In the genomic region with DNA sequence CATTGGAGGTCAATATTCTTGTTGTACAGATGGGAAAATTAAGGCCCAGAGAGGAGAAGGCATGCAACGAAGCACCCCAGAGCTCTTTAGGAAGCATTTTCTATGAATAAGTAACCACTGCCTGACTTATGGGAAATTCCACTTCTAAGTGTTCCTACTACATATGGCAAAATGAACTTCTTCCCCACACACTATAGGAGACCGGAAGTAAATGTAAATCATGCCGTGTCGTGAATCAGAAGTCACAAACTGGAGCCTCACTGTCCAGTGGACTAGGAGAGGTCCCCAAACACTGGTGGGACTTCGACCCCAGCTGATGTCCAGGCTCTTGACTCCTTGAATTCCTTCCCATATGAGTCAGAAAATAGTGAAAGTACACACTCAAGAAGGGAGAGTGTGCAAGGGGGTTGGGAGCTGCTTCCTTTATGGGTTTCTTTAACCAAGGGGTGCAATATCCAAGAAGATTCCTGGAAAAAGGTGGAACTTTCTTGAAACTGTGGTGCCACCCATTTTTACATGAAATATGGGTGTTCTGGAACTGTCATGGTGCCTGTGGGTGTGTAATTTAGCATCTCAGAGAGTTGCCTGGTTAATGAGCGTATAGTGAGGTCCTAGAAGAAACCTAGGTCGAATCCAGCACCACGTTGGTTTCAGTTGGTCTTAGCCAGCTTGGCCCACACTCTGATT, we compare ENCODE assay signal across 9 cellular contexts. TPM values are rescaled to one million over a fixed set of nuclear protein-coding genes. Genes with fewer than 3 reads are reported as not detected.
DNase-seq lines count a peak whose midpoint lies in the region; ATAC-seq, FAIRE-seq and TF ChIP-seq lines count a peak whose summit lies in the region.
"Had no signal": no experiment of that assay in that cellular context is flagged by ENCODE, and none has a peak within 500 bp of the region (broad histone marks: within the 10 kb centered on the region; RNA-seq: fewer than 3 reads in every experiment).

No MANE protein-coding gene starts in this region.

- intact Hi-C loops in activated T-helper 1 cell treated with anti-CD3 and anti-CD28 coated beads, Interleukin-12 subunit alpha, Interleukin-12 subunit beta, Interleukin-2, Interleukin-4 antibody, amounts not matched to agents 30 ng/mL and 10 ng/mL and 1 ng/mL, durations not matched to agents 14 hours and 24 hours and 36 hours (cut with micrococcal nuclease), result loop anchor here (1.0 to 5.0 kb wide), 2 partner anchors 9 to 89 kb away; no protein-coding TSS in a partner anchor

- H3K4me3 ChIP-seq in GM23338, result no peak overlapping the region
- no peak overlapping the region for H3K4me3 ChIP-seq in BE2C (ENCODE audit: low read depth, low read length)

- no peaks in the 10 kb centered on the region; the same call in 1 of the 2 replicates for H3K79me2 ChIP-seq in GM23338 (replicated peaks; ENCODE audit: insufficient read depth)

- H3K9me3 Mint-ChIP-seq in GM23338 (no peaks in the 10 kb centered on the region; the same call in 2 of the 3 replicates), nephron (no peaks in the 10 kb centered on the region)
- no peaks in the 10 kb centered on the region for H3K9me3 Mint-ChIP-seq in activated T-helper 1 cell treated with anti-CD3 and anti-CD28 coated beads, Interleukin-12 subunit alpha, Interleukin-12 subunit beta, Interleukin-2, Interleukin-4 antibody, amounts not matched to agents 30 ng/mL and 10 ng/mL and 1 ng/mL, durations not matched to agents 14 hours and 24 hours and 36 hours

- H3K4me2 ChIP-seq in GM23338, result 0 out of 2 replicates have a peak overlapping the region, but pooled peaks have one; percentile 71

- no peaks in the 10 kb centered on the region for H3K36me3 ChIP-seq in GM23338 (ENCODE audit: insufficient read depth)
- H3K36me3 ChIP-seq in BE2C, result no peaks in the 10 kb centered on the region

- H3K4me3 Mint-ChIP-seq in GM23338, result no peak overlapping the region; the same call in 2 of the 3 replicates
- peak overlapping the region; percentile 4 for H3K4me3 Mint-ChIP-seq in activated T-helper 1 cell treated with anti-CD3 and anti-CD28 coated beads, Interleukin-12 subunit alpha, Interleukin-12 subunit beta, Interleukin-2, Interleukin-4 antibody, amounts not matched to agents 30 ng/mL and 10 ng/mL and 1 ng/mL, durations not matched to agents 14 hours and 24 hours and 36 hours
- peak overlapping the region in 2 of 3 experiments; percentile 56 to 76 for H3K4me3 Mint-ChIP-seq in nephron

- no peaks in the 10 kb centered on the region for H3K9me3 ChIP-seq in BE2C

- no peak overlapping the region for H3K27ac ChIP-seq in GM23338 (ENCODE audit: low read depth)

- H3K36me3 Mint-ChIP-seq in GM23338 (ENCODE audit: low read depth) (peaks cover 12% of the 10 kb centered on the region), nephron (ENCODE audit: low read depth) (peaks cover 24% of the 10 kb centered on the region)
- H3K36me3 Mint-ChIP-seq in activated T-helper 1 cell treated with anti-CD3 and anti-CD28 coated beads, Interleukin-12 subunit alpha, Interleukin-12 subunit beta, Interleukin-2, Interleukin-4 antibody, amounts not matched to agents 30 ng/mL and 10 ng/mL and 1 ng/mL, durations not matched to agents 14 hours and 24 hours and 36 hours (ENCODE audit: low read depth), result no peaks in the 10 kb centered on the region

- peaks cover 9% of the 10 kb centered on the region; the same call in 1 of the 2 replicates for H3K9me2 ChIP-seq in GM23338 (ENCODE audit: insufficient read depth)

- DNase-seq in GM12892 (ENCODE audit: insufficient read length) (no peak), GM23338 (ENCODE audit: low spot score) (no peak), activated gamma-delta T cell treated with Interleukin-2 at 50 U/mL for 16 hours (no peak), NCI-H2029 (lab: John Stamatoyannopoulos, UW) (no peak), BE2C (no peak), anterior cingulate cortex (lab: John Stamatoyannopoulos, UW) (no peak)
- DNase-seq in activated T-helper 1 cell treated with anti-CD3 and anti-CD28 coated beads, Interleukin-12 subunit alpha, Interleukin-12 subunit beta, Interleukin-2, Interleukin-4 antibody, amounts not matched to agents 30 ng/mL and 10 ng/mL and 1 ng/mL, durations not matched to agents 14 hours and 24 hours and 36 hours (ENCODE audit: low spot score), result no peak
- DNase-seq: NCI-H526 had no signal

- no peak for ATAC-seq in GM23338

- H3K27me3 Mint-ChIP-seq in GM23338 (ENCODE audit: insufficient read depth, low read depth, poor library complexity), result peaks cover 28% of the 10 kb centered on the region
- H3K27me3 Mint-ChIP-seq in activated T-helper 1 cell treated with anti-CD3 and anti-CD28 coated beads, Interleukin-12 subunit alpha, Interleukin-12 subunit beta, Interleukin-2, Interleukin-4 antibody, amounts not matched to agents 30 ng/mL and 10 ng/mL and 1 ng/mL, durations not matched to agents 14 hours and 24 hours and 36 hours (ENCODE audit: insufficient read depth), result no peaks in the 10 kb centered on the region
- no peaks in the 10 kb centered on the region for H3K27me3 Mint-ChIP-seq in nephron (ENCODE audit: low read depth)

- no peaks in the 10 kb centered on the region for H4K20me1 ChIP-seq in GM23338 (replicated peaks; ENCODE audit: insufficient read depth)

- no peaks in the 10 kb centered on the region for H3K27me3 ChIP-seq in GM23338 (ENCODE audit: insufficient read depth)
- H3K27me3 ChIP-seq in BE2C, result no peaks in the 10 kb centered on the region

- H3F3A ChIP-seq in GM23338 (replicated peaks; ENCODE audit: low read depth), result peaks cover 6% of the 10 kb centered on the region; the same call in 1 of the 2 replicates

- no peak overlapping the region for H2AFZ ChIP-seq in GM23338

- no peak for TF ChIP-seq CTCF in GM23338 (conservative IDR thresholded peaks at IDR 0.05; ENCODE audit: low read depth in 2 of 2)
- no peak for TF ChIP-seq CTCF in nephron (IDR thresholded peaks at IDR 0.05; ENCODE audit: unreplicated experiment in 3 of 3)
- TF ChIP-seq CTCF in BE2C (IDR thresholded peaks at IDR 0.05; ENCODE audit: low read depth, low read length), result no peak

- FAIRE-seq in GM12892 (lab: Jason Lieb, UNC), result peak; percentile 94

- no peak overlapping the region; the same call in 1 of the 2 replicates for H3K27ac Mint-ChIP-seq in GM23338
- peak overlapping the region; percentile 63 for H3K27ac Mint-ChIP-seq in activated T-helper 1 cell treated with anti-CD3 and anti-CD28 coated beads, Interleukin-12 subunit alpha, Interleukin-12 subunit beta, Interleukin-2, Interleukin-4 antibody, amounts not matched to agents 30 ng/mL and 10 ng/mL and 1 ng/mL, durations not matched to agents 14 hours and 24 hours and 36 hours
- peak overlapping the region; percentile 91 to 96 (median 92) for H3K27ac Mint-ChIP-seq in nephron

- H3K4me1 ChIP-seq in GM23338 (ENCODE audit: insufficient read depth) (peaks cover 39% of the 10 kb centered on the region), BE2C (peaks cover 9% of the 10 kb centered on the region; the same call in 1 of the 2 replicates)

- H3K4me1 Mint-ChIP-seq in GM23338 (peaks cover 64% of the 10 kb centered on the region), nephron (peaks cover 88% of the 10 kb centered on the region)
- peaks cover 45% of the 10 kb centered on the region for H3K4me1 Mint-ChIP-seq in activated T-helper 1 cell treated with anti-CD3 and anti-CD28 coated beads, Interleukin-12 subunit alpha, Interleukin-12 subunit beta, Interleukin-2, Interleukin-4 antibody, amounts not matched to agents 30 ng/mL and 10 ng/mL and 1 ng/mL, durations not matched to agents 14 hours and 24 hours and 36 hours (ENCODE audit: low read depth)

- no peak for TF ChIP-seq POLR2A in GM12892 (IDR thresholded peaks at IDR 0.05; ENCODE audit: low read depth, low read length)

TF ChIP-seq in GM23338, 12 proteins besides CTCF, POLR2A, EP300 and RAD21:
- TF ChIP-seq POLR2AphosphoS5 (IDR thresholded peaks at IDR 0.05; ENCODE audit: low read depth), result no peak

RNA-seq across cellular contexts. Expression of gene RASSF4, which starts 6.7 kb away (rescaled TPM):
- polyA plus RNA-seq in GM12892 (2012; ENCODE audit: missing spikeins), result 29.4 TPM
- total RNA-seq in GM23338 (2014; rRNA removed; shearing (Covaris generic)), result 10.3 and 12.4 TPM in 2 replicates
- polyA plus RNA-seq in GM23338 (2016; fragmentation: Nextera tagmentation; extraction: Ambion mirVana), result 13.6 and 17.8 TPM in 2 replicates
- 1.3 and 2.5 TPM in 2 replicates for total RNA-seq in activated T-helper 1 cell treated with anti-CD3 and anti-CD28 coated beads, Interleukin-12 subunit alpha, Interleukin-12 subunit beta, Interleukin-2, Interleukin-4 antibody, amounts not matched to agents 30 ng/mL and 10 ng/mL and 1 ng/mL, durations not matched to agents 14 hours and 24 hours and 36 hours
- 9.3 TPM for polyA plus RNA-seq in BE2C (2012; ENCODE audit: insufficient read depth, insufficient read length, low read depth)

RNA-seq across cellular contexts. Expression of gene DEPP1, which starts 12.3 kb away (rescaled TPM):
- polyA plus RNA-seq in GM12892 (2012; ENCODE audit: missing spikeins), result 4.2 TPM
- 0.12 and 1.3 TPM in 2 replicates for total RNA-seq in GM23338 (2014; rRNA removed; shearing (Covaris generic))
- 0.37 TPM in 2 replicates for polyA plus RNA-seq in GM23338 (2016; fragmentation: Nextera tagmentation; extraction: Ambion mirVana)
- total RNA-seq in activated T-helper 1 cell treated with anti-CD3 and anti-CD28 coated beads, Interleukin-12 subunit alpha, Interleukin-12 subunit beta, Interleukin-2, Interleukin-4 antibody, amounts not matched to agents 30 ng/mL and 10 ng/mL and 1 ng/mL, durations not matched to agents 14 hours and 24 hours and 36 hours, result 4.6 and 5.3 TPM in 2 replicates
- 7.4 TPM for polyA plus RNA-seq in BE2C (2012; ENCODE audit: insufficient read depth, insufficient read length, low read depth)

RNA-seq across cellular contexts. Expression of gene ZNF22, which starts 34.5 kb away (rescaled TPM):
- 34.9 TPM for polyA plus RNA-seq in GM12892 (2012; ENCODE audit: missing spikeins)
- 38.7 and 40.5 TPM in 2 replicates for total RNA-seq in GM23338 (2014; rRNA removed; shearing (Covaris generic))
- polyA plus RNA-seq in GM23338 (2016; fragmentation: Nextera tagmentation; extraction: Ambion mirVana), result 72.8 and 81.8 TPM in 2 replicates
- total RNA-seq in activated T-helper 1 cell treated with anti-CD3 and anti-CD28 coated beads, Interleukin-12 subunit alpha, Interleukin-12 subunit beta, Interleukin-2, Interleukin-4 antibody, amounts not matched to agents 30 ng/mL and 10 ng/mL and 1 ng/mL, durations not matched to agents 14 hours and 24 hours and 36 hours, result 23.1 and 25.6 TPM in 2 replicates
- polyA plus RNA-seq in BE2C (2012; ENCODE audit: insufficient read depth, insufficient read length, low read depth), result 46.3 TPM

RNA-seq across cellular contexts. Expression of gene TMEM72, which starts 55.1 kb away (rescaled TPM):
- polyA plus RNA-seq in GM12892 (2012; ENCODE audit: missing spikeins), result 0.08 TPM
- not detected in 2 replicates for total RNA-seq in GM23338 (2014; rRNA removed; shearing (Covaris generic))
- not detected in 2 replicates for polyA plus RNA-seq in GM23338 (2016; fragmentation: Nextera tagmentation; extraction: Ambion mirVana)
- total RNA-seq in activated T-helper 1 cell treated with anti-CD3 and anti-CD28 coated beads, Interleukin-12 subunit alpha, Interleukin-12 subunit beta, Interleukin-2, Interleukin-4 antibody, amounts not matched to agents 30 ng/mL and 10 ng/mL and 1 ng/mL, durations not matched to agents 14 hours and 24 hours and 36 hours, result not detected in 2 replicates
- polyA plus RNA-seq in BE2C (2012; ENCODE audit: insufficient read depth, insufficient read length, low read depth), result not detected
